1 cellular context compared by ENCODE assay signal in genomic region chr20:46090095-46090388, GRCh38.
A peak's percentile ranks its signal among the peaks of the same experiment; 100 is the strongest.
TF ChIP-seq lines count a peak whose summit lies in the region.

No MANE protein-coding gene starts in this region.

TF ChIP-seq in HepG2, 621 proteins besides CTCF, POLR2A, EP300 and RAD21 (continued from another document):
- TF ChIP-seq PBX3 (CRISPR knock-in tag; IDR thresholded peaks at IDR 0.05; ENCODE audit: borderline replicate concordance) (no peak), FOXC1 (CRISPR knock-in tag; IDR thresholded peaks at IDR 0.05; ENCODE audit: borderline replicate concordance) (peak; percentile 37), ZNF567 (CRISPR knock-in tag; IDR thresholded peaks at IDR 0.05; ENCODE audit: borderline replicate concordance) (no peak), ZFP37 (CRISPR knock-in tag; IDR thresholded peaks at IDR 0.05; ENCODE audit: borderline replicate concordance) (no peak; the same call in 1 of the 2 replicates), PRDM15 (CRISPR knock-in tag; IDR thresholded peaks at IDR 0.05) (no peak), RBM39 (IDR thresholded peaks at IDR 0.05; ENCODE audit: low read depth, low read length, poor library complexity, severe bottlenecking) (peak; percentile 4), NCOA1 (CRISPR knock-in tag; IDR thresholded peaks at IDR 0.05) (no peak; the same call in 1 of the 2 replicates), ZBTB10 (CRISPR knock-in tag; IDR thresholded peaks at IDR 0.05; ENCODE audit: borderline replicate concordance) (no peak), PHB2 (IDR thresholded peaks at IDR 0.05; ENCODE audit: partially characterized antibody) (no peak), RFX5 (IDR thresholded peaks at IDR 0.05; ENCODE audit: low read depth, low read length) (no peak), RFXANK (CRISPR knock-in tag; IDR thresholded peaks at IDR 0.05) (peak; percentile 9; the same call in 1 of the 2 replicates), ZNF503 (CRISPR knock-in tag; IDR thresholded peaks at IDR 0.05) (0 out of 2 replicates have a peak, but pooled peaks have one; percentile 44), NPAS2 (CRISPR knock-in tag; IDR thresholded peaks at IDR 0.05; ENCODE audit: borderline replicate concordance) (no peak), ZNF570 (CRISPR knock-in tag; IDR thresholded peaks at IDR 0.05; ENCODE audit: borderline replicate concordance) (no peak), SNAPC5 (CRISPR knock-in tag; IDR thresholded peaks at IDR 0.05; ENCODE audit: borderline replicate concordance) (0 out of 2 replicates have a peak, but pooled peaks have one; percentile 90)
